Comparison of ENCODE assay signal across 15 cellular contexts in the genomic region with DNA sequence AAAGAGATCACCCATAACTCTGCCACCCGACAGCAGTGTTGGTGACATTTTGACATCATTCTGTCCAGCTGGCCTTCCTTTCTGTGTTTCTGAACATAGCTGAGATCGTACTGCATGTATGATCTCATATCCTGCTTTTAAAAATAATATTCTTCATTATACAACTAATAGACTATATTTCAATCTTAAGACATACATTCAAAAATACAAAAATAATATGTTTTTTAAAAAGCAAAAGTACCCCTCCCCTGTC. TPM values are rescaled to one million over a fixed set of nuclear protein-coding genes. Genes with fewer than 3 reads are reported as not detected.
DNase-seq lines count a peak whose midpoint lies in the region; ATAC-seq and TF ChIP-seq lines count a peak whose summit lies in the region.
"Had no signal": no experiment of that assay in that cellular context is flagged by ENCODE, and none has a peak within 500 bp of the region (broad histone marks: within the 10 kb centered on the region; RNA-seq: fewer than 3 reads in every experiment).

No MANE protein-coding gene starts in this region.

- DNase-seq in IMR-90 (no peak), breast epithelium (ENCODE audit: low spot score in 2 of 2) (no peak), mesothelial cell of epicardium (ENCODE audit: low spot score in 2 of 2, unreplicated experiment in 2 of 2) (no peak), suprapubic skin (ENCODE audit: low spot score in 2 of 2) (no peak), AG20443 (ENCODE audit: low spot score) (no peak)
- no peak for DNase-seq in activated effector memory CD4-positive, alpha-beta T cell treated with Interleukin-2 at 50 U/mL for 16 hours
- DNase-seq: activated CD8-positive, alpha-beta memory T cell treated with anti-CD3 and anti-CD28 coated beads, Interleukin-2, amount 50 U/mL, for 48 hours; CD8-positive, alpha-beta memory T cell; KBM-7; occipital lobe; stimulated activated CD4-positive, alpha-beta T cell treated with anti-CD3 and anti-CD28 coated beads, Interleukin-1b, Interleukin-23, amount 100 ng/mL, for 48 hours had no signal

- H3K18ac ChIP-seq in IMR-90 (ENCODE audit: low read depth, low read length): peak overlapping the region; percentile 97

- peaks cover 21 to 61% of the 10 kb centered on the region in 2 experiments for H3K79me1 ChIP-seq in IMR-90 (ENCODE audit: low read depth in 1 of 2, low read length in 2 of 2)

- TF ChIP-seq CTCF in IMR-90 (conservative IDR thresholded peaks at IDR 0.05; ENCODE audit: low read depth, low read length) (no peak), breast epithelium (IDR thresholded peaks at IDR 0.05) (no peak), mesothelial cell of epicardium (IDR thresholded peaks at IDR 0.05; ENCODE audit: unreplicated experiment) (no peak), suprapubic skin (IDR thresholded peaks at IDR 0.05) (no peak)

- no peak for TF ChIP-seq RAD21 in IMR-90 (IDR thresholded peaks at IDR 0.05; ENCODE audit: low read length)

- H3K4me2 ChIP-seq in IMR-90 (ENCODE audit: low read depth, low read length): peak overlapping the region; percentile 23; the same call in 1 of the 2 replicates

- no peaks in the 10 kb centered on the region for H3K9me3 Mint-ChIP-seq in mesothelial cell of epicardium
- H3K9me3 Mint-ChIP-seq: activated naive CD4-positive, alpha-beta T cell treated with anti-CD3 and anti-CD28 coated beads, Interleukin-2, amount 50 U/mL, for 72 hours; CD8-positive, alpha-beta memory T cell; T-cell had no signal

- peak overlapping the region; percentile 66 for H2BK120ac ChIP-seq in IMR-90 (ENCODE audit: low read depth, low read length)

- H4K5ac ChIP-seq in IMR-90 (ENCODE audit: low read depth, low read length): peak overlapping the region; percentile 94

- H3K36me3 ChIP-seq in IMR-90 (ENCODE audit: control insufficient read depth, insufficient read depth, low read length) (peaks cover 31% of the 10 kb centered on the region), breast epithelium (peaks cover 5% of the 10 kb centered on the region), suprapubic skin (peaks cover 34% of the 10 kb centered on the region)

- H2AK9ac ChIP-seq in IMR-90 (replicated peaks; ENCODE audit: low read depth, low read length, poor library complexity): no peak overlapping the region

- H3K4me3 Mint-ChIP-seq in mesothelial cell of epicardium: no peak overlapping the region
- H3K4me3 Mint-ChIP-seq: CD8-positive, alpha-beta memory T cell; T-cell had no signal

- H3K4me1 ChIP-seq in IMR-90 (ENCODE audit: control insufficient read depth, insufficient read depth, low read length) (peaks cover 27% of the 10 kb centered on the region), breast epithelium (no peaks in the 10 kb centered on the region), suprapubic skin (peaks cover 10% of the 10 kb centered on the region)

- POLR2A ChIA-PET in IMR-90 (lab: Charles Lee; ENCODE audit: unreplicated experiment): interaction anchor here (0.5 kb wide), 1 partner anchor 141 kb away, joined by 3 read pairs; a partner anchor contains a TSS

- peak overlapping the region; percentile 42; the same call in 1 of the 2 replicates for H2BK20ac ChIP-seq in IMR-90 (ENCODE audit: low read depth, low read length)

- H3K9ac ChIP-seq in IMR-90 (ENCODE audit: low read depth, low read length): peak overlapping the region; percentile 70

- H4K8ac ChIP-seq in IMR-90 (ENCODE audit: low read depth in 2 of 2, low read length in 2 of 2): peak overlapping the region; percentile 70 to 89

- peak overlapping the region; percentile 92 for H2BK5ac ChIP-seq in IMR-90 (ENCODE audit: low read depth, low read length, poor library complexity, severe bottlenecking)

- no peaks in the 10 kb centered on the region for H3K9me3 ChIP-seq in IMR-90 (ENCODE audit: control insufficient read depth, insufficient read depth, low read length)
- no peaks in the 10 kb centered on the region for H3K9me3 ChIP-seq in breast epithelium
- H3K9me3 ChIP-seq in suprapubic skin: no peaks in the 10 kb centered on the region

- peak overlapping the region; percentile 81 for H3K27ac Mint-ChIP-seq in mesothelial cell of epicardium
- H3K27ac Mint-ChIP-seq: activated naive CD4-positive, alpha-beta T cell treated with anti-CD3 and anti-CD28 coated beads, Interleukin-2, amount 50 U/mL, for 72 hours; T-cell had no signal

- TF ChIP-seq POLR2A in IMR-90 (IDR thresholded peaks at IDR 0.05; ENCODE audit: low read depth, low read length): peak; percentile 22; the same call in 1 of the 2 replicates
- no peak for TF ChIP-seq POLR2A in breast epithelium (IDR thresholded peaks at IDR 0.05)
- TF ChIP-seq POLR2A in suprapubic skin (IDR thresholded peaks at IDR 0.05): no peak

- peaks cover 9% of the 10 kb centered on the region; the same call in 1 of the 2 replicates for H4K20me1 ChIP-seq in IMR-90 (ENCODE audit: insufficient read depth, low read length)

- H3K4me3 ChIP-seq in IMR-90 (ENCODE audit: insufficient read depth, low read depth, low read length): no peak overlapping the region
- H3K4me3 ChIP-seq in breast epithelium: no peak overlapping the region
- no peak overlapping the region for H3K4me3 ChIP-seq in suprapubic skin

- CTCF ChIA-PET in IMR-90 (lab: Yijun Ruan, JAX): no interaction called here

- intact Hi-C loops in IMR-90 (cut with micrococcal nuclease) (loop anchor here (1.0 kb wide), 1 partner anchor 18 kb away; no protein-coding TSS in a partner anchor), breast epithelium (cut with DNase I; ENCODE audit: low total_unique reads) (no loop called here)

- peak overlapping the region; percentile 68; the same call in 1 of the 2 replicates for H3K23ac ChIP-seq in IMR-90 (ENCODE audit: low read depth, low read length)

- peak overlapping the region; percentile 86 for H3K4ac ChIP-seq in IMR-90 (ENCODE audit: low read depth, low read length)

- H3K14ac ChIP-seq in IMR-90 (replicated peaks; ENCODE audit: low read depth, low read length): peak overlapping the region; percentile 70; the same call in 1 of the 2 replicates

- H4K91ac ChIP-seq in IMR-90 (ENCODE audit: insufficient read depth, low read depth, low read length): peak overlapping the region; percentile 87; the same call in 1 of the 2 replicates

- in situ Hi-C loops in IMR-90 (cut with MboI; ENCODE audit: low sequenced_read_pairs): no loop called here

- no peak for TF ChIP-seq EP300 in suprapubic skin (IDR thresholded peaks at IDR 0.05)

- peak overlapping the region; percentile 64; the same call in 1 of the 2 replicates for H3K56ac ChIP-seq in IMR-90 (ENCODE audit: extremely low read depth, insufficient read depth, low read length)

- no peak for ATAC-seq in IMR-90 (ENCODE audit: low read depth)
- ATAC-seq in HG02981 (IDR thresholded peaks at IDR 0.05; ENCODE audit: unreplicated experiment): no peak
- ATAC-seq in GM21529 (IDR thresholded peaks at IDR 0.05; ENCODE audit: unreplicated experiment): no peak

- H3K9me1 ChIP-seq in IMR-90 (ENCODE audit: insufficient read depth, low read length): peaks cover 16% of the 10 kb centered on the region

- H3K36me3 Mint-ChIP-seq in mesothelial cell of epicardium: peaks cover 8% of the 10 kb centered on the region
- H3K36me3 Mint-ChIP-seq: activated naive CD4-positive, alpha-beta T cell treated with anti-CD3 and anti-CD28 coated beads, Interleukin-2, amount 50 U/mL, for 72 hours had no signal

- H3K27me3 Mint-ChIP-seq in mesothelial cell of epicardium (ENCODE audit: low read depth): no peaks in the 10 kb centered on the region
- H3K27me3 Mint-ChIP-seq: CD8-positive, alpha-beta memory T cell; T-cell had no signal

- H2AFZ ChIP-seq in IMR-90 (replicated peaks; ENCODE audit: low read length, poor library complexity): no peak overlapping the region

- peaks cover 27% of the 10 kb centered on the region for H3K4me1 Mint-ChIP-seq in mesothelial cell of epicardium
- H3K4me1 Mint-ChIP-seq: CD8-positive, alpha-beta memory T cell had no signal

- no CpG with 5 or more reads among the region's 2 CpGs for WGBS in IMR-90 (ENCODE audit: extremely low coverage in 2 of 2, insufficient read length in 1 of 2), 2 experiments
- 60% methylated on average over 2 of the region's 2 CpGs for WGBS in suprapubic skin

- peak overlapping the region; percentile 70; the same call in 1 of the 3 replicates for H2BK15ac ChIP-seq in IMR-90 (ENCODE audit: low read depth, low read length)

- H3K27me3 ChIP-seq in IMR-90 (ENCODE audit: control insufficient read depth, insufficient read depth, low read length): no peaks in the 10 kb centered on the region
- no peaks in the 10 kb centered on the region for H3K27me3 ChIP-seq in breast epithelium
- H3K27me3 ChIP-seq in suprapubic skin: no peaks in the 10 kb centered on the region

- H3K27ac ChIP-seq in IMR-90 (ENCODE audit: insufficient read depth, low read length) (peak overlapping the region; percentile 91), breast epithelium (peak overlapping the region; percentile 40 to 66), suprapubic skin (peak overlapping the region; percentile 76)

- dilution Hi-C loops in IMR-90 (cut with HindIII; ENCODE audit: low sequenced_read_pairs, unreplicated experiment): no loop called here

- H2AK5ac ChIP-seq in IMR-90 (ENCODE audit: low read depth, low read length): peak overlapping the region; percentile 97

- no TSS peak for BruUV-seq in IMR-90 (replicated peaks; lab: Mats Ljungman, UMichigan)

TF ChIP-seq in IMR-90, 13 proteins besides CTCF, POLR2A, EP300 and RAD21:
- TF ChIP-seq RCOR1 (IDR thresholded peaks at IDR 0.05; ENCODE audit: insufficient replicate concordance, low read length): no peak
- TF ChIP-seq MAZ (IDR thresholded peaks at IDR 0.05; ENCODE audit: borderline replicate concordance, low read depth, low read length): 0 out of 2 replicates have a peak, but pooled peaks have one; percentile 2

RNA-seq across cellular contexts. Expression of a gene that starts 47.7 kb away (rescaled TPM):
- total RNA-seq in IMR-90 (2012; rRNA removed) (109 and 118 TPM in 2 replicates), breast epithelium (10 to 100 TPM; 21.4 to 34.1 (median 22.0) TPM), mesothelial cell of epicardium (43.0 to 43.9 TPM (median 43.9 TPM) in 3 replicates), suprapubic skin (10 to 100 TPM; 14.2 to 30.7 (median 21.9) TPM)
- 134 and 140 TPM in 2 replicates for polyA plus RNA-seq in IMR-90 (2012; rRNA removed)
- polyA plus RNA-seq in IMR-90 (2012; cell fraction: cytosol; rRNA removed): 54.4 and 111 TPM in 2 replicates
- 60.2 and 86.2 TPM in 2 replicates for polyA plus RNA-seq in IMR-90 (2012; cell fraction: nucleus; rRNA removed; ENCODE audit: low replicate concordance)
